Comparison of ENCODE assay signal across 34 cellular contexts in genomic region chr3:185976100-185976499, GRCh38.
"Had no signal": no experiment of that assay in that cellular context is flagged by ENCODE, and none has a peak within 500 bp of the region (broad histone marks: within the 10 kb centered on the region; RNA-seq: fewer than 3 reads in every experiment).

No MANE protein-coding gene starts in this region.

- H3K4me3 ChIP-seq: adrenal gland, body of pancreas, breast epithelium had no signal

- ATAC-seq: activated CD8-positive, alpha-beta T cell treated with anti-CD3 and anti-CD28 coated beads for 36 hours; activated naive CD4-positive, alpha-beta T cell treated with anti-CD3 and anti-CD28 coated beads, Interleukin-2, amount 50 U/mL, for 72 hours; activated T-cell treated with anti-CD3 and anti-CD28 coated beads, Interleukin-2, amount 50 U/mL, for 4 hours; activated T-cell treated with anti-CD3 and anti-CD28 coated beads, Interleukin-2, amount 50 U/mL, for 72 hours; activated T-helper 17 cell treated with anti-CD3 and anti-CD28 coated beads, Interleukin-2, amount 50 U/mL, for 72 hours; body of pancreas had no signal

- DNase-seq: activated B cell treated with CpG ODN at 0.5 μM for 24 hours; activated CD4-positive, alpha-beta memory T cell treated with anti-CD3 and anti-CD28 coated beads for 36 hours; activated CD4-positive, alpha-beta T cell treated with anti-CD3 and anti-CD28 coated beads for 4 hours; activated CD4-positive, alpha-beta T cell treated with anti-CD3 and anti-CD28 coated beads, Interleukin-2, amount 10 ng/mL, durations not matched to agents 24 days and 14 days; activated CD4-positive, alpha-beta T cell treated with anti-CD3 and anti-CD28 coated beads, Interleukin-2, amount 50 U/mL, for 1 hour; activated CD4-positive, alpha-beta T cell treated with anti-CD3 and anti-CD28 coated beads, Interleukin-2, amount 50 U/mL, for 4 hours; activated CD4-positive, CD25-positive, alpha-beta regulatory T cell treated with anti-CD3 and anti-CD28 coated beads, Interleukin-2, amount 50 U/mL, for 72 hours; activated CD8-positive, alpha-beta T cell treated with anti-CD3 and anti-CD28 coated beads for 36 hours; activated effector memory CD4-positive, alpha-beta T cell treated with anti-CD3 and anti-CD28 coated beads, Interleukin-2, amount 50 U/mL, for 16 hours; activated gamma-delta T cell treated with Interleukin-2 at 50 U/mL for 16 hours; activated naive CD4-positive, alpha-beta T cell; activated naive CD4-positive, alpha-beta T cell treated with anti-CD3 and anti-CD28 coated beads for 36 hours; activated naive CD4-positive, alpha-beta T cell treated with anti-CD3 and anti-CD28 coated beads, Interleukin-2, amount 50 U/mL, for 16 hours; activated naive CD8-positive, alpha-beta T cell treated with anti-CD3 and anti-CD28 coated beads for 36 hours; activated T-cell treated with anti-CD3 and anti-CD28 coated beads for 4 hours; activated T-cell treated with anti-CD3 and anti-CD28 coated beads, Interleukin-2, amount 50 U/mL, for 1 hour; activated T-cell treated with anti-CD3 and anti-CD28 coated beads, Interleukin-2, amount 50 U/mL, for 4 hours; activated T-cell treated with anti-CD3 and anti-CD28 coated beads, Interleukin-2, amount 50 U/mL, for 72 hours; adrenal gland; amniotic stem cell; aorta; body of pancreas; brain microvascular endothelial cell; central memory CD4-positive, alpha-beta T cell; SW 1271; T-helper 1 cell; T-helper 2 cell; T-helper 9 cell had no signal

- H3K27ac ChIP-seq: adrenal gland, body of pancreas, brain microvascular endothelial cell, breast epithelium, VCaP had no signal

- H3K9me3 ChIP-seq: adrenal gland, body of pancreas, breast epithelium had no signal

- H3K36me3 ChIP-seq: adrenal gland, brain microvascular endothelial cell, breast epithelium had no signal

- FAIRE-seq: astrocyte, TTC549 had no signal

- H3K27me3 ChIP-seq: adrenal gland, body of pancreas, brain microvascular endothelial cell, breast epithelium had no signal

- H3K4me1 ChIP-seq: adrenal gland, body of pancreas, breast epithelium had no signal
